Comparison of ENCODE assay signal across 11 cellular contexts in the genomic region with DNA sequence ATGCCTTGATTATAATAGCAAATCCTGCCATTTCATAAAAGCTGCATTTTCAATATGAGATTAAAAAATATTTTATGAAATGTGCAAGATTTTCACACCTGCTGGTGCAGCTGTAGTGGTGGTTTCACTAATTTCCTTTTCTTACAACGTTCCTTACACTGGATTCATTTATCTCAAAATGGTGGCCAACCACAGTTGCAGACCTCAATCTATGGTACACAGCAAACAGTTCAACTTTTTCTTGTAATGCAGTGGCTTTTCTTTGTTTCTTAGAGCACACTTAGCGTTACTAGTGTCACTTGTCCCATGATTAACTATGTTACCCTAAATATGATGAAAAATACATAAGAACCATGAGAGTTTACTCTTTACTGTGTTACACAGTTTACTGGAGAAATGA. TPM values are rescaled to one million over a fixed set of nuclear protein-coding genes. Genes with fewer than 3 reads are reported as not detected.
"Had no signal": no experiment of that assay in that cellular context is flagged by ENCODE, and none has a peak within 500 bp of the region (broad histone marks: within the 10 kb centered on the region; RNA-seq: fewer than 3 reads in every experiment).

No MANE protein-coding gene starts in this region.

- ATAC-seq: GM23338, HCT116 had no signal

- H3K4me3 ChIP-seq: GM23248, GM23338, HAP-1 had no signal

- H3K4me2 ChIP-seq: GM23338 had no signal

- H3K4me1 ChIP-seq: HAP-1 had no signal

- H3K9me3 ChIP-seq: HAP-1 had no signal

- H2AFZ ChIP-seq: GM23248, GM23338 had no signal

- H3K27ac ChIP-seq: GM23248 had no signal

- H3K36me3 ChIP-seq: HAP-1 had no signal

- H3K9ac ChIP-seq: GM23248 had no signal

- DNase-seq: GM23248, GOT3, H7, H9, HCEC 1CT, HFFc6 had no signal

RNA-seq across cellular contexts. Expression of a gene that starts 32.7 kb away (rescaled TPM):
- total RNA-seq: GM23248, GM23338, H1, H4, H7, H9, HFFc6 had no signal
- polyA plus RNA-seq: GM23248, GM23338, H1 had no signal
